In genomic region chr16:46830902-46831647, GRCh38 we compare ENCODE assay signal across 8 cellular contexts. TPM values are rescaled to one million over a fixed set of nuclear protein-coding genes. Genes with fewer than 3 reads are reported as not detected.
DNase-seq lines count a peak whose midpoint lies in the region; ATAC-seq and TF ChIP-seq lines count a peak whose summit lies in the region.

Gene C16orf87, minus strand, starts transcription at chr16:46831180. Its CDS starts 31 bp downstream, at chr16:46831149.

- POLR2A ChIA-PET in BJ (lab: Charles Lee) = no interaction called here

- H3K4me3 ChIP-seq in BJ (ENCODE audit: low read depth, low read length) (peak within 1 kb of the TSS; percentile 77), colonic mucosa (peak within 1 kb of the TSS; percentile 97)

- H3K36me3 ChIP-seq in BJ (ENCODE audit: control insufficient read depth, insufficient read depth, low read length) (no peaks in the 10 kb centered on the region), colonic mucosa (no peaks in the 10 kb centered on the region)

- no peak for TF ChIP-seq CTCF in BJ (IDR thresholded peaks at IDR 0.05; ENCODE audit: insufficient read depth, low read depth, low read length)
- TF ChIP-seq CTCF in colonic mucosa (IDR thresholded peaks at IDR 0.05) = no peak

- DNase-seq in BJ (ENCODE audit: low read depth) = peak; percentile 54
- DNase-seq in GM19240 (ENCODE audit: insufficient read length, low spot score) = peak; percentile 88
- DNase-seq in NCI-H526 (lab: John Stamatoyannopoulos, UW) = peak; percentile 70 to 92
- peak; percentile 93 for DNase-seq in activated CD4-positive, alpha-beta T cell treated with anti-CD3 and anti-CD28 coated beads for 48 hours
- peak; percentile 93 for DNase-seq in colonic mucosa
- DNase-seq in left lobe of liver (ENCODE audit: low spot score) = peak; percentile 94
- DNase-seq in stimulated activated CD4-positive, alpha-beta T cell treated with anti-CD3 and anti-CD28 coated beads, Interleukin-2, amount 100 ng/mL, for 4 hours (ENCODE audit: low read depth) = peak; percentile 88

- H3K9me3 ChIP-seq in colonic mucosa = no peaks in the 10 kb centered on the region

- H3K27me3 ChIP-seq in BJ (ENCODE audit: control insufficient read depth, insufficient read depth, low read length) (no peaks in the 10 kb centered on the region; the same call in 1 of the 2 replicates), colonic mucosa (no peaks in the 10 kb centered on the region)

- CTCF ChIA-PET in BJ (lab: Yijun Ruan, JAX) = interaction anchor here (0.6 to 3.5 kb wide), 3 partner anchors 13 to 22 kb away, joined by 3 to 9 read pairs (median 3); no protein-coding TSS in a partner anchor

- H3K4me1 ChIP-seq in colonic mucosa = no peaks in the 10 kb centered on the region

- peak; percentile 92 for ATAC-seq in HG03460 (IDR thresholded peaks at IDR 0.05; ENCODE audit: unreplicated experiment)
- ATAC-seq in left lobe of liver = peak; percentile 90

- peak within 1 kb of the TSS; percentile 86 to 87 for H3K9ac ChIP-seq in colonic mucosa (ENCODE audit: low read depth in 2 of 2, low read length in 2 of 2)

- intact Hi-C loops in colonic mucosa (cut with DNase I) = no loop called here

- H3K27ac ChIP-seq in colonic mucosa = peak within 1 kb of the TSS; percentile 92

RNA-seq across cellular contexts. Expression of gene C16orf87, which starts in this region (rescaled TPM):
- polyA plus RNA-seq in BJ (2011; rRNA removed) = 2.1 and 5.8 TPM in 2 replicates
- 2.8 and 2.9 TPM in 2 replicates for polyA minus RNA-seq in BJ (2011; rRNA and poly(A)+ RNA removed)
- total RNA-seq in colonic mucosa (1 to 10 TPM; 4.8 to 6.7 TPM), left lobe of liver (5.2 TPM)

Comparison
In these comparisons a context has a peak if more than half of its experiments do, and no peak if none do; other contexts are left out.
1. Peak in every context shown above with its lines: DNase-seq, ATAC-seq, H3K4me3 ChIP-seq and H3K27ac ChIP-seq.